In genomic region chrX:23784487-23785301, GRCh38 we compare ENCODE assay signal across 8 cellular contexts. TPM values are rescaled to one million over a fixed set of nuclear protein-coding genes. Genes with fewer than 3 reads are reported as not detected.
DNase-seq lines count a peak whose midpoint lies in the region.

No MANE protein-coding gene starts in this region.

- no peak overlapping the region for H3K9ac ChIP-seq in HUES48 (ENCODE audit: low read depth, low read length)

- H3K27me3 Mint-ChIP-seq in activated T-helper 1 cell treated with anti-CD3 and anti-CD28 coated beads, Interleukin-12 subunit alpha, Interleukin-12 subunit beta, Interleukin-2, Interleukin-4 antibody, amounts not matched to agents 30 ng/mL and 10 ng/mL and 1 ng/mL, durations not matched to agents 14 hours and 24 hours and 36 hours (ENCODE audit: insufficient read depth) = no peaks in the 10 kb centered on the region

- H3K27ac Mint-ChIP-seq in activated T-helper 1 cell treated with anti-CD3 and anti-CD28 coated beads, Interleukin-12 subunit alpha, Interleukin-12 subunit beta, Interleukin-2, Interleukin-4 antibody, amounts not matched to agents 30 ng/mL and 10 ng/mL and 1 ng/mL, durations not matched to agents 14 hours and 24 hours and 36 hours = peak overlapping the region; percentile 92

- peak; percentile 71 to 74 for DNase-seq in AML-193 (lab: John Stamatoyannopoulos, UW)
- no peak for DNase-seq in activated T-helper 1 cell treated with anti-CD3 and anti-CD28 coated beads, Interleukin-12 subunit alpha, Interleukin-12 subunit beta, Interleukin-2, Interleukin-4 antibody, amounts not matched to agents 30 ng/mL and 10 ng/mL and 1 ng/mL, durations not matched to agents 14 hours and 24 hours and 36 hours (ENCODE audit: low spot score)
- DNase-seq in hepatic stellate cell (ENCODE audit: low spot score) = peak; percentile 26
- DNase-seq in substantia nigra (lab: John Stamatoyannopoulos, UW) = no peak
- DNase-seq in mucosa of gallbladder (ENCODE audit: low spot score) = no peak
- no peak for DNase-seq in D341Med (ENCODE audit: low spot score)
- no peak for DNase-seq in ureter (ENCODE audit: low spot score)

- H3K36me3 ChIP-seq in HUES48 (ENCODE audit: control insufficient read depth, insufficient read depth, low read length) = peaks cover 18% of the 10 kb centered on the region

- H3K4me3 ChIP-seq in HUES48 (ENCODE audit: low read depth, low read length) = peak overlapping the region; percentile 79

- H3K4me1 Mint-ChIP-seq in activated T-helper 1 cell treated with anti-CD3 and anti-CD28 coated beads, Interleukin-12 subunit alpha, Interleukin-12 subunit beta, Interleukin-2, Interleukin-4 antibody, amounts not matched to agents 30 ng/mL and 10 ng/mL and 1 ng/mL, durations not matched to agents 14 hours and 24 hours and 36 hours (ENCODE audit: low read depth) = peaks cover 38% of the 10 kb centered on the region

- H3K36me3 Mint-ChIP-seq in activated T-helper 1 cell treated with anti-CD3 and anti-CD28 coated beads, Interleukin-12 subunit alpha, Interleukin-12 subunit beta, Interleukin-2, Interleukin-4 antibody, amounts not matched to agents 30 ng/mL and 10 ng/mL and 1 ng/mL, durations not matched to agents 14 hours and 24 hours and 36 hours (ENCODE audit: low read depth) = peaks cover 24% of the 10 kb centered on the region

- H3K9me3 ChIP-seq in HUES48 (ENCODE audit: control insufficient read depth, insufficient read depth, low read length) = no peaks in the 10 kb centered on the region

- H3K27me3 ChIP-seq in HUES48 (ENCODE audit: control insufficient read depth, insufficient read depth, low read length) = no peaks in the 10 kb centered on the region

- no peak overlapping the region for H3K27ac ChIP-seq in HUES48 (ENCODE audit: low read depth, low read length)
- H3K27ac ChIP-seq in substantia nigra (ENCODE audit: low read depth, low read length, poor library complexity, severe bottlenecking) = peak overlapping the region; percentile 74

- intact Hi-C loops in activated T-helper 1 cell treated with anti-CD3 and anti-CD28 coated beads, Interleukin-12 subunit alpha, Interleukin-12 subunit beta, Interleukin-2, Interleukin-4 antibody, amounts not matched to agents 30 ng/mL and 10 ng/mL and 1 ng/mL, durations not matched to agents 14 hours and 24 hours and 36 hours (cut with micrococcal nuclease) = loop anchor here (5.0 kb wide), 2 partner anchors 368 to 698 kb away; no protein-coding TSS in a partner anchor

- H3K4me3 Mint-ChIP-seq in activated T-helper 1 cell treated with anti-CD3 and anti-CD28 coated beads, Interleukin-12 subunit alpha, Interleukin-12 subunit beta, Interleukin-2, Interleukin-4 antibody, amounts not matched to agents 30 ng/mL and 10 ng/mL and 1 ng/mL, durations not matched to agents 14 hours and 24 hours and 36 hours = peak overlapping the region; percentile 97

- peaks cover 19% of the 10 kb centered on the region for H3K4me1 ChIP-seq in HUES48 (ENCODE audit: control insufficient read depth, insufficient read depth, low read length)

- no peaks in the 10 kb centered on the region for H3K9me3 Mint-ChIP-seq in activated T-helper 1 cell treated with anti-CD3 and anti-CD28 coated beads, Interleukin-12 subunit alpha, Interleukin-12 subunit beta, Interleukin-2, Interleukin-4 antibody, amounts not matched to agents 30 ng/mL and 10 ng/mL and 1 ng/mL, durations not matched to agents 14 hours and 24 hours and 36 hours

RNA-seq across cellular contexts. Expression of gene SAT1, which starts 1.7 kb away (rescaled TPM):
- total RNA-seq in activated T-helper 1 cell treated with anti-CD3 and anti-CD28 coated beads, Interleukin-12 subunit alpha, Interleukin-12 subunit beta, Interleukin-2, Interleukin-4 antibody, amounts not matched to agents 30 ng/mL and 10 ng/mL and 1 ng/mL, durations not matched to agents 14 hours and 24 hours and 36 hours = 71.8 and 74.8 TPM in 2 replicates
- total RNA-seq in mucosa of gallbladder = 303 TPM
- total RNA-seq in ureter = 205 TPM

RNA-seq across cellular contexts. Expression of gene ACOT9, which starts 41.6 kb away (rescaled TPM):
- total RNA-seq in activated T-helper 1 cell treated with anti-CD3 and anti-CD28 coated beads, Interleukin-12 subunit alpha, Interleukin-12 subunit beta, Interleukin-2, Interleukin-4 antibody, amounts not matched to agents 30 ng/mL and 10 ng/mL and 1 ng/mL, durations not matched to agents 14 hours and 24 hours and 36 hours = 58.3 and 60.3 TPM in 2 replicates
- total RNA-seq in mucosa of gallbladder = 30.6 TPM
- 31.0 TPM for total RNA-seq in ureter

Comparison
In these comparisons a context has a peak if more than half of its experiments do, and no peak if none do; other contexts are left out.
1. DNase-seq: peak in AML-193 (2 of 2) and hepatic stellate cell (single experiment); none in activated T-helper 1 cell treated with anti-CD3 and anti-CD28 coated beads, Interleukin-12 subunit alpha, Interleukin-12 subunit beta, Interleukin-2, Interleukin-4 antibody, amounts not matched to agents 30 ng/mL and 10 ng/mL and 1 ng/mL, durations not matched to agents 14 hours and 24 hours and 36 hours (single experiment), substantia nigra (0 of 49), mucosa of gallbladder (single experiment), D341Med (single experiment) and ureter (single experiment).